Comparison of ENCODE assay signal across 13 cellular contexts in genomic region chr19:3027981-3028304, GRCh38. TPM values are rescaled to one million over a fixed set of nuclear protein-coding genes. Genes with fewer than 3 reads are reported as not detected.
DNase-seq lines count a peak whose midpoint lies in the region; ATAC-seq, FAIRE-seq and TF ChIP-seq lines count a peak whose summit lies in the region.
"Had no signal": no experiment of that assay in that cellular context is flagged by ENCODE, and none has a peak within 500 bp of the region (broad histone marks: within the 10 kb centered on the region; RNA-seq: fewer than 3 reads in every experiment).

No MANE protein-coding gene starts in this region.

- H3K4me1 Mint-ChIP-seq in MCF 10A (ENCODE audit: insufficient read depth, unreplicated experiment) (no peaks in the 10 kb centered on the region), endothelial cell (ENCODE audit: unreplicated experiment) (peaks cover 10% of the 10 kb centered on the region), neural crest cell (peaks cover 3% of the 10 kb centered on the region)

- dilution Hi-C loops in mammary epithelial cell (cut with HindIII; ENCODE audit: low sequenced_read_pairs), result loop anchor here (5.0 to 10.0 kb wide), 4 partner anchors 53 to 507 kb away; partner anchors contain the start of genes TEKTIP1, TLE6 and ZNF57

- H4K20me1 ChIP-seq in mammary epithelial cell (ENCODE audit: insufficient read depth, low read length), result no peaks in the 10 kb centered on the region

- intact Hi-C loops in MCF 10A (cut with micrococcal nuclease), result no loop called here
- intact Hi-C loops in mammary epithelial cell (cut with micrococcal nuclease), result loop anchor here (5.0 kb wide), 1 partner anchor 46 kb away; no protein-coding TSS in a partner anchor
- intact Hi-C loops in vagina (cut with DNase I), result no loop called here

- H3K9me3 ChIP-seq in mammary epithelial cell (replicated peaks; ENCODE audit: insufficient read depth, low read length), result no peaks in the 10 kb centered on the region
- no peaks in the 10 kb centered on the region for H3K9me3 ChIP-seq in vagina

- no peaks in the 10 kb centered on the region for H3K4me1 ChIP-seq in mammary epithelial cell (ENCODE audit: insufficient read depth, low read length)
- H3K4me1 ChIP-seq in vagina, result peaks cover 19% of the 10 kb centered on the region

- in situ Hi-C loops in mammary epithelial cell (cut with MboI; ENCODE audit: low sequenced_read_pairs in 2 of 2), result no loop called here

- WGBS in mammary epithelial cell (ENCODE audit: low coverage, missing lambda C conversion rate), result 80% methylated on average over 7 of the region's 9 CpGs

- BruUV-seq in MCF 10A (replicated peaks; lab: Mats Ljungman, UMichigan) (no TSS peak), mammary epithelial cell (replicated peaks; lab: Mats Ljungman, UMichigan) (no TSS peak)

- CTCF ChIA-PET in MCF 10A (lab: Yijun Ruan, JAX) (interaction anchor here (0.8 kb wide), 1 partner anchor 28 kb away, joined by 7 read pairs; no protein-coding TSS in a partner anchor), mammary epithelial cell (lab: Charles Lee; ENCODE audit: low non-redundant PET) (no interaction called here)

- no peak overlapping the region for H2AFZ ChIP-seq in mammary epithelial cell (ENCODE audit: low read depth, low read length)

- H3K27ac ChIP-seq in mammary epithelial cell (ENCODE audit: insufficient read depth, low read depth, low read length) (no peak overlapping the region), vagina (peak overlapping the region; percentile 55)
- H3K27ac ChIP-seq: GM23248 had no signal

- H3K36me3 Mint-ChIP-seq in MCF 10A (ENCODE audit: insufficient read depth, unreplicated experiment) (no peaks in the 10 kb centered on the region), endothelial cell (ENCODE audit: low read depth, unreplicated experiment) (no peaks in the 10 kb centered on the region), neural crest cell (ENCODE audit: low read depth) (no peaks in the 10 kb centered on the region)

- H3K27me3 ChIP-seq in mammary epithelial cell (ENCODE audit: insufficient read depth, low read length) (peaks cover 4% of the 10 kb centered on the region), vagina (no peaks in the 10 kb centered on the region)

- H3K27ac Mint-ChIP-seq in MCF 10A (ENCODE audit: low read depth, unreplicated experiment), result no peak overlapping the region
- no peak overlapping the region for H3K27ac Mint-ChIP-seq in endothelial cell (ENCODE audit: unreplicated experiment)
- no peak overlapping the region for H3K27ac Mint-ChIP-seq in neural crest cell (ENCODE audit: unreplicated experiment)

- H3K36me3 ChIP-seq in mammary epithelial cell (ENCODE audit: insufficient read depth, low read length) (no peaks in the 10 kb centered on the region), vagina (no peaks in the 10 kb centered on the region)

- H3K4me2 ChIP-seq in mammary epithelial cell (ENCODE audit: insufficient read depth, low read depth, low read length), result no peak overlapping the region

- no peaks in the 10 kb centered on the region for H3K79me2 ChIP-seq in mammary epithelial cell (ENCODE audit: insufficient read depth, low read length)

- H3K9me3 Mint-ChIP-seq in MCF 10A (ENCODE audit: unreplicated experiment), result no peaks in the 10 kb centered on the region
- no peaks in the 10 kb centered on the region for H3K9me3 Mint-ChIP-seq in endothelial cell (ENCODE audit: unreplicated experiment)
- H3K9me3 Mint-ChIP-seq in neural crest cell, result no peaks in the 10 kb centered on the region

- TF ChIP-seq CTCF in MCF 10A (IDR thresholded peaks at IDR 0.05; ENCODE audit: unreplicated experiment) (no peak), mammary epithelial cell (conservative IDR thresholded peaks at IDR 0.05 in 1 of 2, IDR thresholded peaks at IDR 0.05 in 1 of 2; ENCODE audit: extremely low read depth in 1 of 2, insufficient read depth in 1 of 2, low read depth in 1 of 2, low read length in 2 of 2) (no peak), endothelial cell (IDR thresholded peaks at IDR 0.05; ENCODE audit: unreplicated experiment) (no peak), neural crest cell (conservative IDR thresholded peaks at IDR 0.05) (no peak), vagina (IDR thresholded peaks at IDR 0.05) (no peak)

- no peaks in the 10 kb centered on the region for H3K27me3 Mint-ChIP-seq in MCF 10A (ENCODE audit: insufficient read depth, unreplicated experiment)
- peaks cover 29% of the 10 kb centered on the region for H3K27me3 Mint-ChIP-seq in endothelial cell (ENCODE audit: unreplicated experiment)
- H3K27me3 Mint-ChIP-seq in neural crest cell (ENCODE audit: low read depth), result peaks cover 96% of the 10 kb centered on the region

- POLR2A ChIA-PET in MCF 10A (lab: Yijun Ruan, JAX), result interaction anchor here (1.3 kb wide), 1 partner anchor 8 kb away, joined by 3 read pairs; no protein-coding TSS in a partner anchor

- ATAC-seq in HG02840 (IDR thresholded peaks at IDR 0.05; ENCODE audit: low FRiP score, unreplicated experiment) (no peak), HG03045 (IDR thresholded peaks at IDR 0.05; ENCODE audit: unreplicated experiment) (no peak)

- DNase-seq in MCF 10A (ENCODE audit: unreplicated experiment) (no peak), mammary epithelial cell (no peak), endothelial cell (ENCODE audit: low spot score) (no peak), neural crest cell (ENCODE audit: low read depth, low spot score) (no peak), vagina (ENCODE audit: extremely low spot score in 2 of 2) (no peak), H54 (ENCODE audit: insufficient read length, low spot score) (no peak)
- DNase-seq: activated CD4-positive, alpha-beta T cell treated with anti-CD3 and anti-CD28 coated beads, Interleukin-2, amount 50 U/mL, for 1 hour; erythroblast; GDM1; GM23248; islet precursor cell had no signal

- TF ChIP-seq POLR2A in vagina (IDR thresholded peaks at IDR 0.05) (no peak), H54 (IDR thresholded peaks at IDR 0.05; ENCODE audit: low read depth, low read length) (no peak)

- FAIRE-seq in H54 (lab: Jason Lieb, UNC), result no peak

- no peak overlapping the region for H3K9ac ChIP-seq in mammary epithelial cell (ENCODE audit: insufficient read depth, low read length)

- no peak overlapping the region for H3K4me3 ChIP-seq in mammary epithelial cell (replicated peaks in 1 of 3; ENCODE audit: insufficient read depth in 1 of 3, low read depth in 2 of 3, low read length in 3 of 3)
- H3K4me3 ChIP-seq in vagina, result peak overlapping the region; percentile 64 to 79

- H3K4me3 Mint-ChIP-seq in MCF 10A (ENCODE audit: unreplicated experiment), result peak overlapping the region; percentile 67
- H3K4me3 Mint-ChIP-seq in endothelial cell (ENCODE audit: unreplicated experiment), result peak overlapping the region; percentile 31
- peak overlapping the region; percentile 31 for H3K4me3 Mint-ChIP-seq in neural crest cell

RNA-seq across cellular contexts. Expression of gene TLE2, which starts 1.1 kb away (rescaled TPM):
- 1.9 and 3.0 TPM in 2 replicates for total RNA-seq in MCF 10A (2022)
- 1 to 10 TPM; 4.8 to 7.2 TPM for total RNA-seq in mammary epithelial cell
- polyA plus RNA-seq in mammary epithelial cell, result 0.87 TPM
- 0.78 TPM for polyA minus RNA-seq in mammary epithelial cell
- 5.7 TPM for total RNA-seq in endothelial cell (ENCODE audit: unreplicated experiment)
- total RNA-seq in neural crest cell, result 0.73 and 1.4 TPM in 2 replicates
- total RNA-seq in vagina, result 28.2 TPM

RNA-seq across cellular contexts. Expression of gene TLE5, which starts 34.4 kb away (rescaled TPM):
- total RNA-seq in MCF 10A (2022) (266 and 273 TPM in 2 replicates), mammary epithelial cell (100 to 1,000 TPM; 348 to 349 TPM), endothelial cell (ENCODE audit: unreplicated experiment) (343 TPM), neural crest cell (244 and 247 TPM in 2 replicates), vagina (451 TPM)
- 370 TPM for polyA plus RNA-seq in mammary epithelial cell
- polyA minus RNA-seq in mammary epithelial cell, result 319 TPM

RNA-seq across cellular contexts. Expression of gene TLE6, which starts 50.6 kb away (rescaled TPM):
- 0.89 and 2.9 TPM in 2 replicates for total RNA-seq in MCF 10A (2022)
- 1 to 10 TPM in 1 of 2 donors, under 1 TPM in 1; 0.33 to 1.6 TPM for total RNA-seq in mammary epithelial cell
- polyA plus RNA-seq in mammary epithelial cell, result 0.91 TPM
- not detected for polyA minus RNA-seq in mammary epithelial cell
- 0.59 TPM for total RNA-seq in endothelial cell (ENCODE audit: unreplicated experiment)
- total RNA-seq in neural crest cell, result 0.44 TPM in 1 of 2 replicates, not detected in the other
- total RNA-seq in vagina, result 10.6 TPM

Comparison
In these comparisons a context has a peak if more than half of its experiments do, and no peak if none do; other contexts are left out.
1. H3K4me3 ChIP-seq: peak in vagina (2 of 2); none in mammary epithelial cell (0 of 3).
2. Peak in every context shown above with its lines, with median percentiles within 50 percentile points of each other: H3K4me3 Mint-ChIP-seq.